In the genomic region with DNA sequence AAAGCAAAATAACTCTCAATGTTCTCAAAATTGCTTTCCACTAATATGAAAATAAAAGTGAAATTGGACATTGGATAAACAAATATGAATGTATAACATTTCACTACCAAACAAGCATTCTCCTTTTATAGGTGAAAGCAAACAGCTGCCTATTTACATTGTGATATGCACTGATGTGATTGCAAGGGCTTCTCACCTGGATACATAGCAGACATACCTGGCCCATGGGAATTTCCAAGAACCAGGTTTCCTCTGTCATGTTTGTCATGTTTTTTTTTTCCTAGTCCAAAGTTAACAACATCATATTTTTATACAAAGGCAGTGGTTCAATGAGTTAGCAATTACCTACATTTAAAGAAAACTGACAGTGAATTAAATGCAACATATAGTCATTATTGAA, we compare ENCODE assay signal across 26 cellular contexts.
"Had no signal": no experiment of that assay in that cellular context is flagged by ENCODE, and none has a peak within 500 bp of the region (broad histone marks: within the 10 kb centered on the region; RNA-seq: fewer than 3 reads in every experiment).

No MANE protein-coding gene starts in this region.

- H3K27ac Mint-ChIP-seq: activated B cell treated with CpG ODN at 0.5 μM for 24 hours; activated CD8-positive, alpha-beta memory T cell treated with anti-CD3 and anti-CD28 coated beads, Interleukin-2, amount 10 ng/mL, durations not matched to agents 7 days and 5 days; activated CD8-positive, alpha-beta T cell treated with anti-CD3 and anti-CD28 coated beads, Interleukin-2, amount 10 ng/mL, durations not matched to agents 7 days and 5 days; activated naive CD4-positive, alpha-beta T cell treated with anti-CD3 and anti-CD28 coated beads, Interleukin-2, amount 50 U/mL, for 24 hours; activated naive CD8-positive, alpha-beta T cell treated with anti-CD3 and anti-CD28 coated beads, Interleukin-2, amount 50 U/mL, for 24 hours; activated T-helper 2 cell treated with anti-CD3 and anti-CD28 coated beads, Interferon-gamma antibody, Interleukin-2, Interleukin-4, amounts not matched to agents 10 μg/mL and 5 μg/mL and 100 μg/mL, durations not matched to agents 14 hours and 24 hours and 36 hours; naive B cell; stimulated activated memory B cell treated with anti-CD40 and anti-IgM and Interleukin-4, amounts not matched to agents 10 μg/mL and 1 μg/mL and 100 μg/mL, for 72 hours had no signal

- H3K36me3 Mint-ChIP-seq: activated CD8-positive, alpha-beta memory T cell treated with anti-CD3 and anti-CD28 coated beads, Interleukin-2, amount 10 ng/mL, durations not matched to agents 7 days and 5 days; activated naive CD4-positive, alpha-beta T cell treated with anti-CD3 and anti-CD28 coated beads, Interleukin-2, amount 50 U/mL, for 24 hours; naive B cell; stimulated activated memory B cell treated with anti-CD40 and anti-IgM and Interleukin-4, amounts not matched to agents 10 μg/mL and 1 μg/mL and 100 μg/mL, for 72 hours had no signal

- H3K9me3 Mint-ChIP-seq: activated B cell treated with CpG ODN at 0.5 μM for 24 hours; activated naive CD4-positive, alpha-beta T cell treated with anti-CD3 and anti-CD28 coated beads, Interleukin-2, amount 50 U/mL, for 24 hours; activated naive CD8-positive, alpha-beta T cell treated with anti-CD3 and anti-CD28 coated beads, Interleukin-2, amount 50 U/mL, for 24 hours; activated T-helper 2 cell treated with anti-CD3 and anti-CD28 coated beads, Interferon-gamma antibody, Interleukin-2, Interleukin-4, amounts not matched to agents 10 μg/mL and 5 μg/mL and 100 μg/mL, durations not matched to agents 14 hours and 24 hours and 36 hours; central memory CD8-positive, alpha-beta T cell; naive B cell; nephron progenitor cell; stimulated activated memory B cell treated with anti-CD40 and anti-IgM and Interleukin-4, amounts not matched to agents 10 μg/mL and 1 μg/mL and 100 μg/mL, for 72 hours had no signal

- H3K27ac ChIP-seq: breast epithelium, left ventricle myocardium inferior, ovary, prostate gland, sigmoid colon, stomach, thyroid gland, upper lobe of right lung had no signal

- H3K4me1 Mint-ChIP-seq: activated B cell treated with CpG ODN at 0.5 μM for 24 hours; activated CD8-positive, alpha-beta memory T cell treated with anti-CD3 and anti-CD28 coated beads, Interleukin-2, amount 10 ng/mL, durations not matched to agents 7 days and 5 days; activated naive CD4-positive, alpha-beta T cell treated with anti-CD3 and anti-CD28 coated beads, Interleukin-2, amount 50 U/mL, for 24 hours; activated naive CD8-positive, alpha-beta T cell treated with anti-CD3 and anti-CD28 coated beads, Interleukin-2, amount 50 U/mL, for 24 hours; central memory CD8-positive, alpha-beta T cell; naive B cell; stimulated activated memory B cell treated with anti-CD40 and anti-IgM and Interleukin-4, amounts not matched to agents 10 μg/mL and 1 μg/mL and 100 μg/mL, for 72 hours had no signal

- H3K4me3 Mint-ChIP-seq: activated B cell treated with CpG ODN at 0.5 μM for 24 hours; activated CD8-positive, alpha-beta memory T cell treated with anti-CD3 and anti-CD28 coated beads, Interleukin-2, amount 10 ng/mL, durations not matched to agents 7 days and 5 days; activated CD8-positive, alpha-beta T cell treated with anti-CD3 and anti-CD28 coated beads, Interleukin-2, amount 10 ng/mL, durations not matched to agents 7 days and 5 days; activated naive CD4-positive, alpha-beta T cell treated with anti-CD3 and anti-CD28 coated beads, Interleukin-2, amount 50 U/mL, for 24 hours; activated naive CD8-positive, alpha-beta T cell treated with anti-CD3 and anti-CD28 coated beads, Interleukin-2, amount 50 U/mL, for 24 hours; central memory CD8-positive, alpha-beta T cell; naive B cell; nephron progenitor cell; stimulated activated memory B cell treated with anti-CD40 and anti-IgM and Interleukin-4, amounts not matched to agents 10 μg/mL and 1 μg/mL and 100 μg/mL, for 72 hours had no signal

- H3K27me3 Mint-ChIP-seq: activated B cell treated with CpG ODN at 0.5 μM for 24 hours; activated CD8-positive, alpha-beta memory T cell treated with anti-CD3 and anti-CD28 coated beads, Interleukin-2, amount 10 ng/mL, durations not matched to agents 7 days and 5 days; activated naive CD8-positive, alpha-beta T cell treated with anti-CD3 and anti-CD28 coated beads, Interleukin-2, amount 50 U/mL, for 24 hours; central memory CD8-positive, alpha-beta T cell; naive B cell; stimulated activated memory B cell treated with anti-CD40 and anti-IgM and Interleukin-4, amounts not matched to agents 10 μg/mL and 1 μg/mL and 100 μg/mL, for 72 hours had no signal

- DNase-seq: activated B cell treated with CpG ODN at 0.5 μM for 24 hours; activated CD8-positive, alpha-beta memory T cell treated with anti-CD3 and anti-CD28 coated beads, Interleukin-2, amount 10 ng/mL, durations not matched to agents 7 days and 5 days; activated CD8-positive, alpha-beta T cell treated with anti-CD3 and anti-CD28 coated beads, Interleukin-2, amount 10 ng/mL, durations not matched to agents 7 days and 5 days; activated naive CD8-positive, alpha-beta T cell treated with anti-CD3 and anti-CD28 coated beads, Interleukin-2, amount 50 U/mL, for 24 hours; activated T-cell treated with anti-CD3 and anti-CD28 coated beads, Interleukin-2, amount 50 U/mL, for 48 hours; amygdala; dermis blood vessel endothelial cell; effector CD4-positive, alpha-beta T cell; islet precursor cell; left ventricle myocardium inferior; naive B cell; nephron progenitor cell; ovary; sigmoid colon; small intestine; stimulated activated CD4-positive, alpha-beta T cell treated with anti-CD3 and anti-CD28 coated beads, Interleukin-4, amount 100 ng/mL, for 24 hours; stomach; T-helper 2 cell; thyroid gland; upper lobe of right lung had no signal
